In the genomic region with DNA sequence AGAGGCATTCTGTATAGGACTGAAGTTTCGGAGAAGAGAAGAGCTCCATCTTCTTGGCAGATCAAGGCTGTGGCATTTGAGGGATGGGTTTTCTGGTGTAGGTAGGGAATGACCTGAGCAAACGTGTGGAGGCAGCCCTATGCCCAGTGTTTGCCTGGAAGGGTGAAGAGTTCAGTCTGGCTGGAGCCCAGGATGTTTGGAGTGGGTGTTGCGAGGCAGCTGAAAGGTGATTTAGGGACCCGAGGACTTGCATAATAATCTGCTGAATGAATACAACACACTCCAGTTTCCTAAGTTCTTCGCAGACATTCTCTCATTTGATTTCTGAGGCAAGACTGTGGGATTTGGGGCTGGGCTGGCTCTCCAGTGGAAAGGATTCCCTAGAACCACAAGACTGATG, we compare ENCODE assay signal across 24 cellular contexts.
DNase-seq lines count a peak whose midpoint lies in the region; ATAC-seq, FAIRE-seq and TF ChIP-seq lines count a peak whose summit lies in the region.
"Had no signal": no experiment of that assay in that cellular context is flagged by ENCODE, and none has a peak within 500 bp of the region (broad histone marks: within the 10 kb centered on the region; RNA-seq: fewer than 3 reads in every experiment).

No MANE protein-coding gene starts in this region.

- intact Hi-C loops in IMR-90 (cut with micrococcal nuclease) = no loop called here
- intact Hi-C loops in mammary epithelial cell (cut with micrococcal nuclease) = no loop called here
- intact Hi-C loops in HepG2 (cut with micrococcal nuclease; ENCODE audit: unreplicated experiment) = no loop called here
- intact Hi-C loops in natural killer cell (cut with micrococcal nuclease) = no loop called here

- no peak for ATAC-seq in IMR-90 (ENCODE audit: low read depth)
- peak; percentile 57 for ATAC-seq in HepG2
- ATAC-seq in omental fat pad (ENCODE audit: low FRiP score) = peak; percentile 74
- no peak for ATAC-seq in activated T-cell treated with anti-CD3 and anti-CD28 coated beads, Interleukin-2, amount 50 U/mL, for 4 hours
- ATAC-seq in natural killer cell = no peak
- ATAC-seq: K562 had no signal

- DNase-seq in IMR-90 (no peak), mammary epithelial cell (peak; percentile 9), HepG2 (ENCODE audit: low spot score) (peak; percentile 14), omental fat pad (ENCODE audit: low spot score) (no peak), T-helper 1 cell (no peak), natural killer cell (no peak)
- DNase-seq in activated T-cell treated with anti-CD3 and anti-CD28 coated beads, Interleukin-2, amount 50 U/mL, for 4 hours = no peak
- DNase-seq: CD4-positive, CD25-positive, alpha-beta regulatory T cell; DMS153; DND-41; Kasumi-1; MV-4-11; NCI-H1105 treated with DMSO at 0.1 percent for 48 hours; NCI-H2029; NCI-H446 treated with DMSO at 0.1 percent for 48 hours; NCI-H526; NCI-H82; RPMI8226; SHP77 treated with DMSO at 0.1 percent for 48 hours had no signal

- no peaks in the 10 kb centered on the region for H3K79me1 ChIP-seq in IMR-90 (ENCODE audit: low read depth in 1 of 2, low read length in 2 of 2)

- H2BK20ac ChIP-seq in IMR-90 (ENCODE audit: low read depth, low read length) = no peak overlapping the region

- no peak for FAIRE-seq in HepG2 (lab: Jason Lieb, UNC)
- FAIRE-seq: A204.1, GM12892, H54, K562 had no signal

- no peak overlapping the region for H2AK5ac ChIP-seq in IMR-90 (ENCODE audit: low read depth, low read length)

- H3K4ac ChIP-seq in IMR-90 (ENCODE audit: low read depth, low read length) = no peak overlapping the region

- no peak for TF ChIP-seq EP300 in HepG2 (IDR thresholded peaks at IDR 0.05; ENCODE audit: low read depth in 2 of 2, low read length in 2 of 2)
- no peak for TF ChIP-seq EP300 in HepG2 (CRISPR knock-in tag; IDR thresholded peaks at IDR 0.05; ENCODE audit: borderline replicate concordance)

- TF ChIP-seq CTCF in IMR-90 (conservative IDR thresholded peaks at IDR 0.05; ENCODE audit: low read depth, low read length) (no peak), mammary epithelial cell (conservative IDR thresholded peaks at IDR 0.05 in 1 of 2, IDR thresholded peaks at IDR 0.05 in 1 of 2; ENCODE audit: extremely low read depth in 1 of 2, insufficient read depth in 1 of 2, low read depth in 1 of 2, low read length in 2 of 2) (no peak), HepG2 (CRISPR knock-in tag; IDR thresholded peaks at IDR 0.05) (no peak), omental fat pad (IDR thresholded peaks at IDR 0.05) (no peak), natural killer cell (IDR thresholded peaks at IDR 0.05) (no peak)

- no peaks in the 10 kb centered on the region; the same call in 1 of the 2 replicates for H3K9me3 ChIP-seq in IMR-90 (ENCODE audit: control insufficient read depth, insufficient read depth, low read length)
- H3K9me3 ChIP-seq in mammary epithelial cell (replicated peaks; ENCODE audit: insufficient read depth, low read length) = no peaks in the 10 kb centered on the region
- H3K9me3 ChIP-seq in HepG2 (ENCODE audit: low read length) = no peaks in the 10 kb centered on the region
- H3K9me3 ChIP-seq: BLaER1 had no signal

- POLR2A ChIA-PET in IMR-90 (lab: Charles Lee; ENCODE audit: unreplicated experiment) = no interaction called here
- POLR2A ChIA-PET in HepG2 (lab: Yijun Ruan, JAX) = no interaction called here

- H4K5ac ChIP-seq in IMR-90 (ENCODE audit: low read depth, low read length) = no peak overlapping the region

- no peak overlapping the region for H2BK15ac ChIP-seq in IMR-90 (ENCODE audit: low read depth, low read length)

- H3K4me3 ChIP-seq in IMR-90 (ENCODE audit: insufficient read depth, low read depth, low read length) (no peak overlapping the region), mammary epithelial cell (replicated peaks in 1 of 3; ENCODE audit: insufficient read depth in 1 of 3, low read depth in 2 of 3, low read length in 3 of 3) (no peak overlapping the region), HepG2 (replicated peaks in 1 of 3; ENCODE audit: insufficient read depth in 1 of 3, low read depth in 2 of 3, low read length in 3 of 3) (no peak overlapping the region)
- H3K4me3 ChIP-seq: BLaER1, K562 had no signal

- no peaks in the 10 kb centered on the region for H4K20me1 ChIP-seq in IMR-90 (ENCODE audit: insufficient read depth, low read length)
- no peaks in the 10 kb centered on the region for H4K20me1 ChIP-seq in mammary epithelial cell (ENCODE audit: insufficient read depth, low read length)
- no peaks in the 10 kb centered on the region for H4K20me1 ChIP-seq in HepG2 (ENCODE audit: insufficient read depth, low read length)
- H4K20me1 ChIP-seq: BLaER1 had no signal

- H2BK5ac ChIP-seq in IMR-90 (ENCODE audit: low read depth, low read length, poor library complexity, severe bottlenecking) = no peak overlapping the region

- no peaks in the 10 kb centered on the region for H3K27me3 ChIP-seq in IMR-90 (ENCODE audit: control insufficient read depth, insufficient read depth, low read length)
- no peaks in the 10 kb centered on the region for H3K27me3 ChIP-seq in mammary epithelial cell (ENCODE audit: insufficient read depth, low read length)
- H3K27me3 ChIP-seq in HepG2 (ENCODE audit: control insufficient read depth in 1 of 2, insufficient read depth in 2 of 2, low read length in 2 of 2) = peaks cover 0 to 15% of the 10 kb centered on the region in 2 experiments; a peak in 1 of 5 replicates
- H3K27me3 ChIP-seq: BLaER1 had no signal

- no peak overlapping the region for H3K4me3 Mint-ChIP-seq in activated T-cell treated with anti-CD3 and anti-CD28 coated beads, Interleukin-2, amount 50 U/mL, for 4 hours
- no peak overlapping the region for H3K4me3 Mint-ChIP-seq in natural killer cell
- H3K4me3 Mint-ChIP-seq: CD4-positive, CD25-positive, alpha-beta regulatory T cell had no signal

- no peaks in the 10 kb centered on the region for H3K9me1 ChIP-seq in IMR-90 (ENCODE audit: insufficient read depth, low read length)

- in situ Hi-C loops in IMR-90 (cut with MboI; ENCODE audit: low sequenced_read_pairs) (no loop called here), mammary epithelial cell (cut with MboI; ENCODE audit: low sequenced_read_pairs in 2 of 2) (no loop called here), HepG2 (cut with HindIII; ENCODE audit: extremely low pct_ligation_motif_present, low pct_unique_long_range_greater_than_20kb) (no loop called here)

- no peak overlapping the region for H3K14ac ChIP-seq in IMR-90 (replicated peaks; ENCODE audit: low read depth, low read length)

- H2AK9ac ChIP-seq in IMR-90 (replicated peaks; ENCODE audit: low read depth, low read length, poor library complexity) = no peak overlapping the region

- BruUV-seq in IMR-90 (replicated peaks; lab: Mats Ljungman, UMichigan) (no TSS peak), mammary epithelial cell (replicated peaks; lab: Mats Ljungman, UMichigan) (no TSS peak), HepG2 (replicated peaks; lab: Mats Ljungman, UMichigan) (no TSS peak)

- H3K23ac ChIP-seq in IMR-90 (ENCODE audit: low read depth, low read length) = no peak overlapping the region

- H3K56ac ChIP-seq in IMR-90 (ENCODE audit: extremely low read depth, insufficient read depth, low read length) = no peak overlapping the region

- no peaks in the 10 kb centered on the region for H3K4me1 ChIP-seq in IMR-90 (ENCODE audit: control insufficient read depth, insufficient read depth, low read length)
- H3K4me1 ChIP-seq in mammary epithelial cell (ENCODE audit: insufficient read depth, low read length) = peaks cover 30% of the 10 kb centered on the region
- H3K4me1 ChIP-seq in HepG2 (ENCODE audit: insufficient read depth, low read length) = no peaks in the 10 kb centered on the region
- H3K4me1 ChIP-seq: BLaER1 had no signal

- WGBS in IMR-90 (ENCODE audit: extremely low coverage in 2 of 2, insufficient read length in 1 of 2), 2 experiments = no CpG with 5 or more reads among the region's 5 CpGs
- 38% methylated on average over 5 of the region's 5 CpGs for WGBS in mammary epithelial cell (ENCODE audit: low coverage, missing lambda C conversion rate)
- 3% methylated on average over 5 of the region's 5 CpGs for WGBS in HepG2 (ENCODE audit: low lambda C conversion rate)

- H4K8ac ChIP-seq in IMR-90 (ENCODE audit: low read depth in 2 of 2, low read length in 2 of 2) = no peak overlapping the region

- CTCF ChIA-PET in IMR-90 (lab: Yijun Ruan, JAX) = no interaction called here
- CTCF ChIA-PET in mammary epithelial cell (lab: Charles Lee; ENCODE audit: low non-redundant PET) = interaction anchor here (0.9 kb wide), 1 partner anchor 68 kb away, joined by 4 read pairs; no protein-coding TSS in a partner anchor
- CTCF ChIA-PET in HepG2 (lab: Yijun Ruan, JAX; ENCODE audit: low intra/inter-chr PET ratio, low total read pairs) = no interaction called here

- H3K36me3 Mint-ChIP-seq in activated T-cell treated with anti-CD3 and anti-CD28 coated beads, Interleukin-2, amount 50 U/mL, for 4 hours (ENCODE audit: insufficient read depth) = no peaks in the 10 kb centered on the region
- no peaks in the 10 kb centered on the region for H3K36me3 Mint-ChIP-seq in natural killer cell
- H3K36me3 Mint-ChIP-seq: CD4-positive, CD25-positive, alpha-beta regulatory T cell had no signal

- H3K36me3 ChIP-seq in IMR-90 (ENCODE audit: control insufficient read depth, insufficient read depth, low read length) = no peaks in the 10 kb centered on the region
- H3K36me3 ChIP-seq in mammary epithelial cell (ENCODE audit: insufficient read depth, low read length) = no peaks in the 10 kb centered on the region
- H3K36me3 ChIP-seq in HepG2 (replicated peaks in 1 of 2; ENCODE audit: control insufficient read depth in 1 of 2, insufficient read depth in 2 of 2, low read length in 2 of 2) = no peaks in the 10 kb centered on the region
- H3K36me3 ChIP-seq: BLaER1 had no signal

- no peak for TF ChIP-seq RAD21 in IMR-90 (IDR thresholded peaks at IDR 0.05; ENCODE audit: low read length)
- TF ChIP-seq RAD21 in HepG2 (CRISPR knock-in tag; IDR thresholded peaks at IDR 0.05) = no peak

- dilution Hi-C loops in IMR-90 (cut with HindIII; ENCODE audit: low sequenced_read_pairs, unreplicated experiment) = no loop called here
- dilution Hi-C loops in mammary epithelial cell (cut with HindIII; ENCODE audit: low sequenced_read_pairs) = no loop called here

- H3K4me2 ChIP-seq in IMR-90 (ENCODE audit: low read depth, low read length) = no peak overlapping the region
- no peak overlapping the region for H3K4me2 ChIP-seq in mammary epithelial cell (ENCODE audit: insufficient read depth, low read depth, low read length)
- no peak overlapping the region for H3K4me2 ChIP-seq in HepG2 (ENCODE audit: low read depth, low read length)
- H3K4me2 ChIP-seq: BLaER1 had no signal

- TF ChIP-seq POLR2A in IMR-90 (IDR thresholded peaks at IDR 0.05; ENCODE audit: low read depth, low read length) (no peak), HepG2 (IDR thresholded peaks at IDR 0.05; ENCODE audit: insufficient read depth in 1 of 2, low read depth in 2 of 2, low read length in 2 of 2) (no peak)

- no peak overlapping the region for H4K91ac ChIP-seq in IMR-90 (ENCODE audit: insufficient read depth, low read depth, low read length)

- no peak overlapping the region for H3K18ac ChIP-seq in IMR-90 (ENCODE audit: low read depth, low read length)

- no peak overlapping the region for H3K27ac Mint-ChIP-seq in natural killer cell
- H3K27ac Mint-ChIP-seq: CD4-positive, CD25-positive, alpha-beta regulatory T cell had no signal

- H3K4me1 Mint-ChIP-seq in activated T-cell treated with anti-CD3 and anti-CD28 coated beads, Interleukin-2, amount 50 U/mL, for 4 hours (ENCODE audit: low read depth) = no peaks in the 10 kb centered on the region
- no peaks in the 10 kb centered on the region for H3K4me1 Mint-ChIP-seq in natural killer cell
- H3K4me1 Mint-ChIP-seq: CD4-positive, CD25-positive, alpha-beta regulatory T cell had no signal

- H3K9me3 Mint-ChIP-seq in activated T-cell treated with anti-CD3 and anti-CD28 coated beads, Interleukin-2, amount 50 U/mL, for 4 hours = no peaks in the 10 kb centered on the region
- H3K9me3 Mint-ChIP-seq in natural killer cell = no peaks in the 10 kb centered on the region

- peak overlapping the region; percentile 11 for H2AFZ ChIP-seq in IMR-90 (replicated peaks; ENCODE audit: low read length, poor library complexity)
- no peak overlapping the region for H2AFZ ChIP-seq in mammary epithelial cell (ENCODE audit: low read depth, low read length)
- no peak overlapping the region for H2AFZ ChIP-seq in HepG2 (ENCODE audit: low read length)

- H3K9ac ChIP-seq in IMR-90 (ENCODE audit: low read depth, low read length) = no peak overlapping the region
- H3K9ac ChIP-seq in mammary epithelial cell (ENCODE audit: insufficient read depth, low read length) = no peak overlapping the region
- no peak overlapping the region for H3K9ac ChIP-seq in HepG2 (ENCODE audit: insufficient read depth, low read depth, low read length)
- H3K9ac ChIP-seq: BLaER1 had no signal

- H3K27ac ChIP-seq in IMR-90 (ENCODE audit: insufficient read depth, low read length) (no peak overlapping the region), mammary epithelial cell (ENCODE audit: insufficient read depth, low read depth, low read length) (no peak overlapping the region), HepG2 (ENCODE audit: extremely low read length, insufficient read depth, low read length) (no peak overlapping the region)
- H3K27ac ChIP-seq: BLaER1 had no signal

- peaks cover 24% of the 10 kb centered on the region for H3K27me3 Mint-ChIP-seq in activated T-cell treated with anti-CD3 and anti-CD28 coated beads, Interleukin-2, amount 50 U/mL, for 4 hours (ENCODE audit: low read depth)
- peaks cover 0 to 3% of the 10 kb centered on the region in 2 donors for H3K27me3 Mint-ChIP-seq in natural killer cell (ENCODE audit: low read depth in 2 of 2)

- H2BK120ac ChIP-seq in IMR-90 (ENCODE audit: low read depth, low read length) = no peak overlapping the region

- H3K79me2 ChIP-seq in mammary epithelial cell (ENCODE audit: insufficient read depth, low read length) = no peaks in the 10 kb centered on the region
- no peaks in the 10 kb centered on the region for H3K79me2 ChIP-seq in HepG2 (ENCODE audit: insufficient read depth, low read length)

Comparison
In these comparisons a context has a peak if more than half of its experiments do, and no peak if none do; other contexts are left out.
1. ATAC-seq: peak in HepG2 (single experiment) and omental fat pad (single experiment); none in IMR-90 (single experiment), activated T-cell treated with anti-CD3 and anti-CD28 coated beads, Interleukin-2, amount 50 U/mL, for 4 hours (0 of 2) and natural killer cell (0 of 3).
2. DNase-seq: peak in mammary epithelial cell (single experiment) and HepG2 (single experiment); none in IMR-90 (single experiment), omental fat pad (single experiment), activated T-cell treated with anti-CD3 and anti-CD28 coated beads, Interleukin-2, amount 50 U/mL, for 4 hours (single experiment), T-helper 1 cell (0 of 5) and natural killer cell (single experiment).